Comparison of ENCODE assay signal across 27 cellular contexts in the genomic region with DNA sequence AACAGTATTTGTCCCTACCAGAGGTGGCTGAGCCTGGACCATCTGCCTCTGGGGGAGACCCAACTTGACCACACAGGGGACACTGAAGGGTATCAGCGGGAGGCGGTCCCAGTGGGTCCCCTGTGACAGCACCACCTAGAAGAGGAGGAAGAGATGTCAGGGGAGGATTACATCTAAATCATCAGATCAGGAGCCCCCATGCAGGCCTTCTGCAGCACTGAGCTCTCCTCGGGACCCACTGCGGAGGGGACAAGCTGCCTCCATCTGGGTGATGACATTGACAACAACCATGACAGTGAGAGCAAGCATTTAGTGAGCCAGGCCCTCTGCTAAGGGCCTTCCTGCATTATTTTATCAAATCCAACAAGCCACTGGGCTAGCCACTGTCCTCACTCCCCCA. TPM values are rescaled to one million over a fixed set of nuclear protein-coding genes. Genes with fewer than 3 reads are reported as not detected.
A peak's percentile ranks its signal among the peaks of the same experiment; 100 is the strongest.
DNase-seq lines count a peak whose midpoint lies in the region; ATAC-seq and TF ChIP-seq lines count a peak whose summit lies in the region.
"Had no signal": no experiment of that assay in that cellular context is flagged by ENCODE, and none has a peak within 500 bp of the region (broad histone marks: within the 10 kb centered on the region; RNA-seq: fewer than 3 reads in every experiment).

No MANE protein-coding gene starts in this region.

- H3K27me3 ChIP-seq in HL-60 (ENCODE audit: insufficient read depth, poor library complexity, severe bottlenecking): no peaks in the 10 kb centered on the region
- no peaks in the 10 kb centered on the region for H3K27me3 ChIP-seq in spleen (replicated peaks in 1 of 7)
- H3K27me3 ChIP-seq: ascending aorta, BLaER1 had no signal

- ATAC-seq in activated CD8-positive, alpha-beta memory T cell treated with anti-CD3 and anti-CD28 coated beads, Interleukin-2, amount 10 ng/mL, durations not matched to agents 7 days and 5 days: no peak
- ATAC-seq: lower lobe of right lung had no signal

- no peak overlapping the region for H3K4me3 ChIP-seq in HL-60 (replicated peaks; ENCODE audit: insufficient read depth, low read length)
- H3K4me3 ChIP-seq in spleen: no peak overlapping the region
- H3K4me3 ChIP-seq: ascending aorta, BLaER1, lower lobe of right lung had no signal

- H3K27ac Mint-ChIP-seq in activated CD8-positive, alpha-beta memory T cell treated with anti-CD3 and anti-CD28 coated beads, Interleukin-2, amount 10 ng/mL, durations not matched to agents 7 days and 5 days: peak overlapping the region; percentile 21
- H3K27ac Mint-ChIP-seq in chondrocyte (ENCODE audit: unreplicated experiment): no peak overlapping the region

- H3K36me3 ChIP-seq in spleen: peaks cover 5 to 100% (median 100%) of the 10 kb centered on the region in 6 donors

- CTCF ChIA-PET in activated CD8-positive, alpha-beta memory T cell treated with anti-CD3 and anti-CD28 coated beads, Interleukin-2, amount 10 ng/mL, durations not matched to agents 7 days and 5 days (lab: Charles Lee): interaction anchor here (0.6 to 8.4 kb wide), 3 partner anchors 11 to 43 kb away, joined by 3 to 55 read pairs (median 3); a partner anchor contains a TSS

- no peak for DNase-seq in activated CD8-positive, alpha-beta memory T cell treated with anti-CD3 and anti-CD28 coated beads, Interleukin-2, amount 10 ng/mL, durations not matched to agents 7 days and 5 days
- no peak for DNase-seq in activated CD8-positive, alpha-beta memory T cell treated with anti-CD3 and anti-CD28 coated beads for 24 hours
- DNase-seq in HL-60 (ENCODE audit: low read depth in 1 of 2, low spot score in 1 of 2) (no peak), chondrocyte (ENCODE audit: low spot score) (peak; percentile 48), spleen (peak; percentile 56), DMS 273 treated with DMSO at 0.1 percent for 48 hours (lab: John Stamatoyannopoulos, UW) (no peak), SIG-M5 (lab: John Stamatoyannopoulos, UW) (no peak), DMS53 treated with DMSO at 0.1 percent for 48 hours (lab: John Stamatoyannopoulos, UW; ENCODE audit: unreplicated experiment) (no peak)
- DNase-seq: activated CD4-positive, alpha-beta T cell treated with anti-CD3 and anti-CD28 coated beads, Interleukin-2, amount 50 U/mL, for 48 hours; activated naive CD4-positive, alpha-beta T cell treated with anti-CD3 and anti-CD28 coated beads, Interleukin-2, amount 10 ng/mL, durations not matched to agents 7 days and 5 days; activated T-cell treated with anti-CD3 and anti-CD28 coated beads for 4 hours; H9; lower lobe of right lung; NCI-H1092; NCI-H1930; NCI-H2227 treated with DMSO at 0.1 percent for 48 hours; NCI-H69; occipital lobe had no signal

- intact Hi-C loops in spleen (cut with DNase I; ENCODE audit: low total_unique reads): loop anchor here (10.0 kb wide), 1 partner anchor 53 kb away; no protein-coding TSS in a partner anchor

- 85 to 97% (median 94%) methylated on average over 2 to 4 of the region's 4 CpGs for WGBS in spleen, 5 donors

- no peak for TF ChIP-seq POLR2A in spleen (IDR thresholded peaks at IDR 0.05)

- peak overlapping the region; percentile 12; the same call in 1 of the 2 replicates for H3K27ac ChIP-seq in HL-60 (replicated peaks)
- H3K27ac ChIP-seq in spleen: peak overlapping the region in 5 of 8 donors; percentile 9 to 76 (median 64)
- H3K27ac ChIP-seq: ascending aorta, BLaER1, lower lobe of right lung, VCaP had no signal

- TF ChIP-seq CTCF in HL-60 (IDR thresholded peaks at IDR 0.05; ENCODE audit: insufficient read depth, low read length): no peak
- no peak for TF ChIP-seq CTCF in chondrocyte (IDR thresholded peaks at IDR 0.05)
- TF ChIP-seq CTCF in spleen (IDR thresholded peaks at IDR 0.05 in 8 of 11, conservative IDR thresholded peaks at IDR 0.05 in 3 of 11): no peak

- H3K4me3 Mint-ChIP-seq in activated CD8-positive, alpha-beta memory T cell treated with anti-CD3 and anti-CD28 coated beads, Interleukin-2, amount 10 ng/mL, durations not matched to agents 7 days and 5 days: no peak overlapping the region
- H3K4me3 Mint-ChIP-seq in chondrocyte (ENCODE audit: unreplicated experiment): no peak overlapping the region
- H3K4me3 Mint-ChIP-seq: activated naive CD4-positive, alpha-beta T cell treated with anti-CD3 and anti-CD28 coated beads, Interleukin-2, amount 10 ng/mL, durations not matched to agents 7 days and 5 days; H9 had no signal

- H3K27me3 Mint-ChIP-seq in activated CD8-positive, alpha-beta memory T cell treated with anti-CD3 and anti-CD28 coated beads, Interleukin-2, amount 10 ng/mL, durations not matched to agents 7 days and 5 days: no peaks in the 10 kb centered on the region
- no peaks in the 10 kb centered on the region for H3K27me3 Mint-ChIP-seq in chondrocyte (ENCODE audit: low read depth)
- H3K27me3 Mint-ChIP-seq: activated naive CD4-positive, alpha-beta T cell treated with anti-CD3 and anti-CD28 coated beads, Interleukin-2, amount 10 ng/mL, durations not matched to agents 7 days and 5 days had no signal

- H3K9me3 ChIP-seq in spleen: no peaks in the 10 kb centered on the region
- H3K9me3 ChIP-seq: ascending aorta, BLaER1, lower lobe of right lung had no signal

- H3K4me1 ChIP-seq in spleen: peaks cover 0 to 54% (median 16%) of the 10 kb centered on the region in 6 donors
- H3K4me1 ChIP-seq: BLaER1, lower lobe of right lung had no signal

- H3K36me3 Mint-ChIP-seq in activated CD8-positive, alpha-beta memory T cell treated with anti-CD3 and anti-CD28 coated beads, Interleukin-2, amount 10 ng/mL, durations not matched to agents 7 days and 5 days: peaks cover 89% of the 10 kb centered on the region
- H3K36me3 Mint-ChIP-seq in chondrocyte (ENCODE audit: low read depth): peaks cover 54% of the 10 kb centered on the region

- H3K9me3 Mint-ChIP-seq in activated CD8-positive, alpha-beta memory T cell treated with anti-CD3 and anti-CD28 coated beads, Interleukin-2, amount 10 ng/mL, durations not matched to agents 7 days and 5 days (ENCODE audit: low read depth): no peaks in the 10 kb centered on the region
- no peaks in the 10 kb centered on the region for H3K9me3 Mint-ChIP-seq in chondrocyte (ENCODE audit: low read depth)
- H3K9me3 Mint-ChIP-seq: activated naive CD4-positive, alpha-beta T cell treated with anti-CD3 and anti-CD28 coated beads, Interleukin-2, amount 10 ng/mL, durations not matched to agents 7 days and 5 days; H9 had no signal

- H3K4me1 Mint-ChIP-seq in activated CD8-positive, alpha-beta memory T cell treated with anti-CD3 and anti-CD28 coated beads, Interleukin-2, amount 10 ng/mL, durations not matched to agents 7 days and 5 days: peaks cover 17% of the 10 kb centered on the region
- no peaks in the 10 kb centered on the region for H3K4me1 Mint-ChIP-seq in chondrocyte (ENCODE audit: low read depth)
- H3K4me1 Mint-ChIP-seq: H9 had no signal

RNA-seq across cellular contexts. Expression of a gene that starts 12.3 kb away (rescaled TPM):
- not detected for total RNA-seq in activated CD8-positive, alpha-beta memory T cell treated with anti-CD3 and anti-CD28 coated beads, Interleukin-2, amount 10 ng/mL, durations not matched to agents 7 days and 5 days
- total RNA-seq in chondrocyte (not detected in 3 replicates), spleen (under 1 TPM in 2 of 7 donors, not detected in 5; 0.57 to 0.93 TPM)
- under 1 TPM in 2 of 3 donors, not detected in 1; 0.13 to 0.18 TPM for polyA plus RNA-seq in spleen
- total RNA-seq: dermis microvascular lymphatic vessel endothelial cell, endothelial cell of umbilical vein, kidney epithelial cell, occipital lobe, pulmonary artery endothelial cell, ureter had no signal
- polyA plus RNA-seq: endothelial cell of umbilical vein had no signal

RNA-seq across cellular contexts. Expression of a gene that starts 19.1 kb away (rescaled TPM):
- not detected for total RNA-seq in activated CD8-positive, alpha-beta memory T cell treated with anti-CD3 and anti-CD28 coated beads, Interleukin-2, amount 10 ng/mL, durations not matched to agents 7 days and 5 days
- total RNA-seq in chondrocyte: not detected in 3 replicates
- total RNA-seq in spleen: 10 to 100 TPM in 2 of 7 donors, 1 to 10 TPM in 4, under 1 TPM in 1; 0.95 to 13.6 (median 6.2) TPM
- 1 to 10 TPM in 2 of 3 donors, under 1 TPM in 1; 0.99 to 2.0 (median 1.7) TPM for polyA plus RNA-seq in spleen
- total RNA-seq: cardiac septum, dermis microvascular lymphatic vessel endothelial cell, endothelial cell of umbilical vein, kidney epithelial cell, occipital lobe, pulmonary artery endothelial cell had no signal
- polyA plus RNA-seq: endothelial cell of umbilical vein had no signal

RNA-seq across cellular contexts. Expression of a gene that starts 45.8 kb away (rescaled TPM):
- total RNA-seq in activated CD8-positive, alpha-beta memory T cell treated with anti-CD3 and anti-CD28 coated beads, Interleukin-2, amount 10 ng/mL, durations not matched to agents 7 days and 5 days: 100 to 1,000 TPM; 432 to 500 TPM
- 19.1 to 43.1 TPM (median 43.0 TPM) in 3 replicates for total RNA-seq in chondrocyte
- total RNA-seq in spleen: 100 to 1,000 TPM; 198 to 324 (median 238) TPM
- polyA plus RNA-seq in spleen: 100 to 1,000 TPM in 2 of 3 donors, 10 to 100 TPM in 1; 92.9 to 129 (median 124) TPM

Comparison
In these comparisons a context has a peak if more than half of its experiments do, and no peak if none do; other contexts are left out.
1. DNase-seq: peak in chondrocyte (single experiment) and spleen (single experiment); none in activated CD8-positive, alpha-beta memory T cell treated with anti-CD3 and anti-CD28 coated beads, Interleukin-2, amount 10 ng/mL, durations not matched to agents 7 days and 5 days (single experiment), activated CD8-positive, alpha-beta memory T cell treated with anti-CD3 and anti-CD28 coated beads for 24 hours (single experiment), HL-60 (0 of 2), DMS 273 treated with DMSO at 0.1 percent for 48 hours (single experiment), SIG-M5 (single experiment) and DMS53 treated with DMSO at 0.1 percent for 48 hours (single experiment).